In the genomic region with DNA sequence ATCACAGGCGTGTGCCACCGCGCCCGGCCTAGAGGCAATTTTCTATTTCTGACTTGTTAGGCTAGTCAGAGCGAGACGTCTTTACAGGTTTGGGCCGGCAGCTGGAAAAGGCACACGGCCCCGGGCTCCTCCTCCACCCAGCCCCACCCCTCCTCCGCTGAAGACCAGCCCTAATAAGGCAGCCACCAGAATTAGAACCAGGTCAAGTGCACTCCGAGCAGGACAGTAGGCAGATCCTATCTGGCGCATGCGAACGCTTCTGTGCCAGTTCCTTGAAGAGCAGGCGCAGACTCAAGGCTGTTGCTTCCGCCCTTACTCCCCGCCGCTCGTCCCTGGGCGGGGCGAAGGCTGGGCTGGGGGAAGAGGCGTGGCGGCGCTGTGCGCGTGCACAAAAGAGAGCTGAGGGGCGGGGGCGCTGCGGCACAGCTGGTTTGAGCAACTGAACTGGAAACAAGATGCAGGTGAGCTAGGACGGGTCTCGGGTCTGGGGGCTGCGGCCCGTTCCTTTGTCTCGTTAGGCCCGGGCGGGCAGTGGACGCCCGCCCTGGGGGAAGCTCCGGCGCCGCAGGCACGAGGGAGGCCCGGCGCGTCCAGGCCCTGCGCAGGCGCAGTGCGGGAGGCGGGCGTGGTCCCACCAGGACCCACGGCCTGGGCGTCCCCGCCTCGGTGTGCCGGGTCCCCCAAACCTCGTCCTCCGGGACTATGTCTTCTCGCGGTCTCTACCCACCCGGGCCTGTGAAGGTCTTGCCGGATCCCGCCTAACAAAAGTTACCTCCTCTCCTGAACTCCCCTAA, we compare ENCODE assay signal across 1 cellular context.
TF ChIP-seq lines count a peak whose summit lies in the region.

PDCL3 (plus strand) TSS at position 381 of the 794 bp plus-strand sequence; CDS start at position 456, 75 bp downstream.

TF ChIP-seq in HepG2, 621 proteins besides CTCF, POLR2A, EP300 and RAD21 (continued from another document and continues in another):
- TF ChIP-seq ZNF782 (CRISPR knock-in tag; IDR thresholded peaks at IDR 0.05; ENCODE audit: borderline replicate concordance) (0 out of 2 replicates have a peak, but pooled peaks have one; percentile 21), RBFOX2 (IDR thresholded peaks at IDR 0.05; ENCODE audit: low read depth, low read length) (peak; percentile 97), WIZ (CRISPR knock-in tag; IDR thresholded peaks at IDR 0.05) (no peak), ZBTB14 (CRISPR knock-in tag; IDR thresholded peaks at IDR 0.05) (peak; percentile 98), ZNF280D (CRISPR knock-in tag; IDR thresholded peaks at IDR 0.05) (peak; percentile 73), DNMT1 (CRISPR knock-in tag; IDR thresholded peaks at IDR 0.05) (no peak), ZNF230 (CRISPR knock-in tag; IDR thresholded peaks at IDR 0.05) (peak; percentile 62), ONECUT2 (CRISPR knock-in tag; IDR thresholded peaks at IDR 0.05) (no peak), BRD4 (CRISPR knock-in tag; IDR thresholded peaks at IDR 0.05) (0 out of 2 replicates have a peak, but pooled peaks have one; percentile 33), ZNF264 (CRISPR knock-in tag; IDR thresholded peaks at IDR 0.05) (no peak; the same call in none of the 2 replicates), ZGPAT (CRISPR knock-in tag; IDR thresholded peaks at IDR 0.05) (peak; percentile 51), HNRNPH1 (optimal IDR thresholded peaks at IDR 0.05; ENCODE audit: low read depth, low read length) (no peak), MTA1 (CRISPR knock-in tag; IDR thresholded peaks at IDR 0.05; ENCODE audit: borderline replicate concordance) (peak; percentile 58; the same call in 1 of the 2 replicates), KIAA2018 (CRISPR knock-in tag; IDR thresholded peaks at IDR 0.05; ENCODE audit: borderline replicate concordance) (peak; percentile 24; the same call in 1 of the 2 replicates), NR2F1 (CRISPR knock-in tag; IDR thresholded peaks at IDR 0.05) (no peak), ZSCAN9 (CRISPR knock-in tag; IDR thresholded peaks at IDR 0.05; ENCODE audit: borderline replicate concordance) (peak; percentile 18), ZNF30 (CRISPR knock-in tag; IDR thresholded peaks at IDR 0.05) (no peak)
- TF ChIP-seq, protein P1, sequence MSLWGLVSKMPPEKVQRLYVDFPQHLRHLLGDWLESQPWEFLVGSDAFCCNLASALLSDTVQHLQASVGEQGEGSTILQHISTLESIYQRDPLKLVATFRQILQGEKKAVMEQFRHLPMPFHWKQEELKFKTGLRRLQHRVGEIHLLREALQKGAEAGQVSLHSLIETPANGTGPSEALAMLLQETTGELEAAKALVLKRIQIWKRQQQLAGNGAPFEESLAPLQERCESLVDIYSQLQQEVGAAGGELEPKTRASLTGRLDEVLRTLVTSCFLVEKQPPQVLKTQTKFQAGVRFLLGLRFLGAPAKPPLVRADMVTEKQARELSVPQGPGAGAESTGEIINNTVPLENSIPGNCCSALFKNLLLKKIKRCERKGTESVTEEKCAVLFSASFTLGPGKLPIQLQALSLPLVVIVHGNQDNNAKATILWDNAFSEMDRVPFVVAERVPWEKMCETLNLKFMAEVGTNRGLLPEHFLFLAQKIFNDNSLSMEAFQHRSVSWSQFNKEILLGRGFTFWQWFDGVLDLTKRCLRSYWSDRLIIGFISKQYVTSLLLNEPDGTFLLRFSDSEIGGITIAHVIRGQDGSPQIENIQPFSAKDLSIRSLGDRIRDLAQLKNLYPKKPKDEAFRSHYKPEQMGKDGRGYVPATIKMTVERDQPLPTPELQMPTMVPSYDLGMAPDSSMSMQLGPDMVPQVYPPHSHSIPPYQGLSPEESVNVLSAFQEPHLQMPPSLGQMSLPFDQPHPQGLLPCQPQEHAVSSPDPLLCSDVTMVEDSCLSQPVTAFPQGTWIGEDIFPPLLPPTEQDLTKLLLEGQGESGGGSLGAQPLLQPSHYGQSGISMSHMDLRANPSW (CRISPR knock-in tag; IDR thresholded peaks at IDR 0.05; ENCODE audit: borderline replicate concordance): no peak
- TF ChIP-seq, protein P2, sequence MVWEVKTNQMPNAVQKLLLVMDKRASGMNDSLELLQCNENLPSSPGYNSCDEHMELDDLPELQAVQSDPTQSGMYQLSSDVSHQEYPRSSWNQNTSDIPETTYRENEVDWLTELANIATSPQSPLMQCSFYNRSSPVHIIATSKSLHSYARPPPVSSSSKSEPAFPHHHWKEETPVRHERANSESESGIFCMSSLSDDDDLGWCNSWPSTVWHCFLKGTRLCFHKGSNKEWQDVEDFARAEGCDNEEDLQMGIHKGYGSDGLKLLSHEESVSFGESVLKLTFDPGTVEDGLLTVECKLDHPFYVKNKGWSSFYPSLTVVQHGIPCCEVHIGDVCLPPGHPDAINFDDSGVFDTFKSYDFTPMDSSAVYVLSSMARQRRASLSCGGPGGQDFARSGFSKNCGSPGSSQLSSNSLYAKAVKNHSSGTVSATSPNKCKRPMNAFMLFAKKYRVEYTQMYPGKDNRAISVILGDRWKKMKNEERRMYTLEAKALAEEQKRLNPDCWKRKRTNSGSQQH (CRISPR knock-in tag; IDR thresholded peaks at IDR 0.05; ENCODE audit: low read depth): no peak
- TF ChIP-seq, protein P3, sequence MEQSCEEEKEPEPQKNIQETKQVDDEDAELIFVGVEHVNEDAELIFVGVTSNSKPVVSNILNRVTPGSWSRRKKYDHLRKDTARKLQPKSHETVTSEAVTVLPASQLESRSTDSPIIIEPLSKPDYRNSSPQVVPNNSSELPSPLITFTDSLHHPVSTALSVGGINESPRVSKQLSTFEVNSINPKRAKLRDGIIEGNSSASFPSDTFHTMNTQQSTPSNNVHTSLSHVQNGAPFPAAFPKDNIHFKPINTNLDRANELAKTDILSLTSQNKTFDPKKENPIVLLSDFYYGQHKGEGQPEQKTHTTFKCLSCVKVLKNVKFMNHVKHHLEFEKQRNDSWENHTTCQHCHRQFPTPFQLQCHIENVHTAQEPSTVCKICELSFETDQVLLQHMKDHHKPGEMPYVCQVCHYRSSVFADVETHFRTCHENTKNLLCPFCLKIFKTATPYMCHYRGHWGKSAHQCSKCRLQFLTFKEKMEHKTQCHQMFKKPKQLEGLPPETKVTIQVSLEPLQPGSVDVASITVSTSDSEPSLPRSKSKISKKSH (CRISPR knock-in tag; IDR thresholded peaks at IDR 0.05; ENCODE audit: borderline replicate concordance): no peak
- TF ChIP-seq, protein P4, sequence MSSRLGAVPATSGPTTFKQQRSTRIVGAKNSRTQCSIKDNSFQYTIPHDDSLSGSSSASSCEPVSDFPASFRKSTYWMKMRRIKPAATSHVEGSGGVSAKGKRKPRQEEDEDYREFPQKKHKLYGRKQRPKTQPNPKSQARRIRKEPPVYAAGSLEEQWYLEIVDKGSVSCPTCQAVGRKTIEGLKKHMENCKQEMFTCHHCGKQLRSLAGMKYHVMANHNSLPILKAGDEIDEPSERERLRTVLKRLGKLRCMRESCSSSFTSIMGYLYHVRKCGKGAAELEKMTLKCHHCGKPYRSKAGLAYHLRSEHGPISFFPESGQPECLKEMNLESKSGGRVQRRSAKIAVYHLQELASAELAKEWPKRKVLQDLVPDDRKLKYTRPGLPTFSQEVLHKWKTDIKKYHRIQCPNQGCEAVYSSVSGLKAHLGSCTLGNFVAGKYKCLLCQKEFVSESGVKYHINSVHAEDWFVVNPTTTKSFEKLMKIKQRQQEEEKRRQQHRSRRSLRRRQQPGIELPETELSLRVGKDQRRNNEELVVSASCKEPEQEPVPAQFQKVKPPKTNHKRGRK (CRISPR knock-in tag; IDR thresholded peaks at IDR 0.05): no peak
